35 cellular contexts compared by ENCODE assay signal in genomic region chr7:41255113-41255512, GRCh38.
"Had no signal": no experiment of that assay in that cellular context is flagged by ENCODE, and none has a peak within 500 bp of the region (broad histone marks: within the 10 kb centered on the region; RNA-seq: fewer than 3 reads in every experiment).

No MANE protein-coding gene starts in this region.

- H3K36me3 ChIP-seq: MG63 had no signal

- DNase-seq: Kasumi-1, MG63, MM.1S, MV-4-11, NCI-H1048, NCI-H1092, NCI-H1092 treated with DMSO at 0.1 percent for 48 hours, NCI-H1105, NCI-H1105 treated with DMSO at 0.1 percent for 48 hours, NCI-H1417, NCI-H1417 treated with DMSO at 0.1 percent for 48 hours, NCI-H1436, NCI-H1436 treated with DMSO at 0.1 percent for 48 hours, NCI-H146, NCI-H1694, NCI-H1694 treated with DMSO at 0.1 percent for 48 hours, NCI-H187, NCI-H187 treated with DMSO at 0.1 percent for 48 hours, NCI-H1930, NCI-H2029, NCI-H2029 treated with DMSO at 0.1 percent for 48 hours, NCI-H2081, NCI-H2081 treated with DMSO at 0.1 percent for 48 hours, NCI-H2107, NCI-H2171, NCI-H2171 treated with DMSO at 0.1 percent for 48 hours, NCI-H2227 treated with DMSO at 0.1 percent for 48 hours, NCI-H226, NCI-H345, NCI-H446, NCI-H446 treated with DMSO at 0.1 percent for 48 hours, NCI-H510A, NCI-H510A treated with DMSO at 0.1 percent for 48 hours, NCI-H524 treated with DMSO at 0.1 percent for 48 hours, NCI-H526 had no signal

- H3K4me3 ChIP-seq: MG63 had no signal

- H3K9me3 ChIP-seq: MG63 had no signal

- H3K27me3 ChIP-seq: MG63 had no signal
